29 cellular contexts compared by ENCODE assay signal in the genomic region with DNA sequence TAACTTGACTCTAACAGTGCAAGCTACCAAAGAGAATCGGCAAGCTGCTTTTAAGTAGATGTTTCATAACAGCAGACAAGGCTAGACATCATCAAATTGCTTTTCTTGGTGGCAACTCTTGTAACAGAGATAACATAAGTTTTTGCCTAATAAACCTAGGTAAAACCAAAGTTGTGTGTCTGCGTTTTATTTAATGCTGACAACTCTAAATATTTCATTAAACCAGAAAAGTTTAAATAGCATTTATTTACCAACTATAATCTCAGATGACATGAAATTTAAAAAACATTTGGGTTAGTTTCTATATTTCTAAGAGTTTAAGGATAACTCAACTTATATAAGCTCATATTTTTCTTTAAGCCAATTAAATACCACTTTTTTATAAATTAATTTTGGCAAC. TPM values are rescaled to one million over a fixed set of nuclear protein-coding genes. Genes with fewer than 3 reads are reported as not detected.
"Had no signal": no experiment of that assay in that cellular context is flagged by ENCODE, and none has a peak within 500 bp of the region (broad histone marks: within the 10 kb centered on the region; RNA-seq: fewer than 3 reads in every experiment).

No MANE protein-coding gene starts in this region.

- H3K4me2 ChIP-seq: hepatocyte had no signal

- H3K27me3 ChIP-seq: hepatocyte, ovary, testis, transverse colon had no signal

- H3K27me3 Mint-ChIP-seq: activated naive CD8-positive, alpha-beta T cell had no signal

- H3K79me2 ChIP-seq: hepatocyte had no signal

- ATAC-seq: gastrocnemius medialis; naive thymus-derived CD4-positive, alpha-beta T cell; sciatic nerve; stimulated activated naive CD8-positive, alpha-beta T cell treated with anti-CD3 and anti-CD28 coated beads, Interleukin-15, Interleukin-2, amounts not matched to agents 100 U/mL and 50 U/mL, for 24 hours had no signal

- H3K9me3 ChIP-seq: gastrocnemius medialis, ovary, testis, transverse colon had no signal

- H3K27ac ChIP-seq: gastrocnemius medialis, hepatocyte, ovary, testis, transverse colon had no signal

- H3K36me3 Mint-ChIP-seq: immature natural killer cell had no signal

- H3K4me3 Mint-ChIP-seq: activated naive CD8-positive, alpha-beta T cell; immature natural killer cell; naive thymus-derived CD4-positive, alpha-beta T cell had no signal

- DNase-seq: activated CD4-positive, alpha-beta T cell treated with anti-CD3 and anti-CD28 coated beads for 48 hours; activated CD4-positive, alpha-beta T cell treated with anti-CD3 and anti-CD28 coated beads, Interleukin-2, amount 50 U/mL, for 48 hours; activated CD8-positive, alpha-beta memory T cell treated with anti-CD3 and anti-CD28 coated beads for 24 hours; activated effector memory CD4-positive, alpha-beta T cell treated with Interleukin-2 at 50 U/mL for 16 hours; activated naive CD4-positive, alpha-beta T cell treated with Interleukin-2 at 50 U/mL for 16 hours; anterior cingulate cortex; effector CD8-positive, alpha-beta T cell; erythroblast; gastrocnemius medialis; immature natural killer cell; midbrain; naive thymus-derived CD4-positive, alpha-beta T cell; stimulated activated CD4-positive, alpha-beta T cell treated with anti-CD3 and anti-CD28 coated beads, Interleukin-12 subunit alpha, Interleukin-12 subunit beta, amount 100 ng/mL, for 4 hours; stimulated activated CD4-positive, alpha-beta T cell treated with anti-CD3 and anti-CD28 coated beads, Interleukin-4, amount 100 ng/mL, for 1 hour; stimulated activated naive CD8-positive, alpha-beta T cell treated with anti-CD3 and anti-CD28 coated beads, Interleukin-15, Interleukin-2, amounts not matched to agents 100 U/mL and 50 U/mL, for 24 hours; testis; transverse colon had no signal

- H3K27ac Mint-ChIP-seq: activated naive CD8-positive, alpha-beta T cell; progenitor cell of endocrine pancreas had no signal

- H3K9me3 Mint-ChIP-seq: immature natural killer cell; naive thymus-derived CD4-positive, alpha-beta T cell had no signal

- H3K36me3 ChIP-seq: gastrocnemius medialis, ovary, transverse colon had no signal

- H3K4me3 ChIP-seq: gastrocnemius medialis, hepatocyte, ovary, skin epidermis, testis, transverse colon had no signal

RNA-seq across cellular contexts. Expression of a gene that starts 29.3 kb away (rescaled TPM):
- total RNA-seq: gastrocnemius medialis had no signal

RNA-seq across cellular contexts. Expression of a gene that starts 40.6 kb away (rescaled TPM):
- total RNA-seq: dermis microvascular lymphatic vessel endothelial cell; gastrocnemius medialis; hepatocyte; kidney epithelial cell; lower leg skin; naive thymus-derived CD4-positive, alpha-beta T cell; ovary; progenitor cell of endocrine pancreas; renal cortical epithelial cell; sciatic nerve; T-helper 2 cell treated with Interferon-gamma antibody and Interleukin-4, amounts not matched to agents 100 ng/mL and 5 ng/mL, for 36 hours; testis; transverse colon; urinary bladder had no signal
